Comparison of ENCODE assay signal across 23 cellular contexts in genomic region chr9:121866927-121867326, GRCh38.
"Had no signal": no experiment of that assay in that cellular context is flagged by ENCODE, and none has a peak within 500 bp of the region (broad histone marks: within the 10 kb centered on the region; RNA-seq: fewer than 3 reads in every experiment).

No MANE protein-coding gene starts in this region.

- H3K4me1 Mint-ChIP-seq: mesothelial cell of epicardium had no signal

- H3K4me3 Mint-ChIP-seq: dendritic cell treated with granulocyte-macrophage colony-stimulating factor and Interleukin-4, amounts not matched to agents 40 ng/mL and 50 ng/mL, for 4 days; effector memory CD8-positive, alpha-beta T cell; endodermal cell; mesothelial cell of epicardium had no signal

- H3K36me3 ChIP-seq: colonic mucosa, lower lobe of right lung had no signal

- DNase-seq: colonic mucosa; cortex of kidney; effector CD8-positive, alpha-beta T cell; effector memory CD8-positive, alpha-beta T cell; erythroblast; esophagus squamous epithelium; foreskin fibroblast; foreskin melanocyte; gastrocnemius medialis; glutamatergic neuron; heart right ventricle; hippocampal formation; left cardiac atrium; left lung; left ventricle myocardium superior; lower lobe of right lung; mesenchymal stem cell; mucosa of descending colon had no signal

- H3K4me3 ChIP-seq: colonic mucosa, esophagus squamous epithelium, gastrocnemius medialis, heart right ventricle, left lung, lower lobe of right lung, mucosa of descending colon had no signal

- ATAC-seq: effector memory CD8-positive, alpha-beta T cell; esophagus mucosa; gastrocnemius medialis; heart right ventricle; left cardiac atrium; left lung; left ventricle myocardium superior; lower lobe of right lung; mucosa of descending colon had no signal

- H3K27me3 Mint-ChIP-seq: dendritic cell treated with granulocyte-macrophage colony-stimulating factor and Interleukin-4, amounts not matched to agents 40 ng/mL and 50 ng/mL, for 4 days; effector memory CD8-positive, alpha-beta T cell had no signal

- H3K4me1 ChIP-seq: colonic mucosa, esophagus squamous epithelium, gastrocnemius medialis, left lung had no signal

- H3K27ac Mint-ChIP-seq: dendritic cell treated with granulocyte-macrophage colony-stimulating factor and Interleukin-4, amounts not matched to agents 40 ng/mL and 50 ng/mL, for 4 days; endodermal cell; mesothelial cell of epicardium had no signal

- H3K27me3 ChIP-seq: colonic mucosa, esophagus squamous epithelium, gastrocnemius medialis, heart right ventricle, left lung had no signal

- H3K36me3 Mint-ChIP-seq: mesothelial cell of epicardium had no signal

- H3K9me3 ChIP-seq: colonic mucosa, esophagus squamous epithelium, gastrocnemius medialis, heart right ventricle, left lung, lower lobe of right lung, mucosa of descending colon had no signal

- H3K9me3 Mint-ChIP-seq: dendritic cell treated with granulocyte-macrophage colony-stimulating factor and Interleukin-4, amounts not matched to agents 40 ng/mL and 50 ng/mL, for 4 days; effector memory CD8-positive, alpha-beta T cell; endodermal cell; mesothelial cell of epicardium had no signal

- H3K27ac ChIP-seq: colonic mucosa, epithelial cell of prostate, esophagus squamous epithelium, gastrocnemius medialis, heart right ventricle, left lung, lower lobe of right lung had no signal
